ENCODE assay signal across 8 cellular contexts in genomic region chr7:142854505-142855400, GRCh38. TPM values are rescaled to one million over a fixed set of nuclear protein-coding genes. Genes with fewer than 3 reads are reported as not detected.
DNase-seq lines count a peak whose midpoint lies in the region; ATAC-seq and TF ChIP-seq lines count a peak whose summit lies in the region.

TSS of gene EPHB6 (plus strand) at chr7:142855076. CDS start at chr7:142863228, 8,152 bp downstream.

- TF ChIP-seq POLR2A in lower leg skin (IDR thresholded peaks at IDR 0.05) = no peak

- no peaks in the 10 kb centered on the region for H3K9me3 Mint-ChIP-seq in activated CD4-positive, alpha-beta T cell treated with anti-CD3 and anti-CD28 coated beads, Interleukin-2, amount 10 ng/mL, durations not matched to agents 7 days and 5 days

- CTCF ChIA-PET in activated CD4-positive, alpha-beta T cell treated with anti-CD3 and anti-CD28 coated beads, Interleukin-2, amount 10 ng/mL, durations not matched to agents 7 days and 5 days (lab: Charles Lee) = interaction anchor here (0.5 to 1.8 kb wide), 10 partner anchors 10 to 360 kb away, joined by 3 to 5 read pairs (median 3); no protein-coding TSS in a partner anchor

- TF ChIP-seq CTCF in GM13977 (IDR thresholded peaks at IDR 0.05; ENCODE audit: extremely low read depth, insufficient read depth, missing control alignments) = no peak
- peak in 2 of 56 donors; percentile 6 to 18 for TF ChIP-seq CTCF in dorsolateral prefrontal cortex (IDR thresholded peaks at IDR 0.05 in 54 of 56, conservative IDR thresholded peaks at IDR 0.05 in 2 of 56; ENCODE audit: low read depth in 1 of 56, partially characterized antibody in 56 of 56)
- no peak for TF ChIP-seq CTCF in lower leg skin (IDR thresholded peaks at IDR 0.05)

- H3K4me3 Mint-ChIP-seq in activated CD4-positive, alpha-beta T cell treated with anti-CD3 and anti-CD28 coated beads, Interleukin-2, amount 10 ng/mL, durations not matched to agents 7 days and 5 days = peak within 1 kb of the TSS; percentile 88

- H3K27ac Mint-ChIP-seq in activated CD4-positive, alpha-beta T cell treated with anti-CD3 and anti-CD28 coated beads, Interleukin-2, amount 10 ng/mL, durations not matched to agents 7 days and 5 days = peak within 1 kb of the TSS; percentile 87

- WGBS in lower leg skin, 2 donors = 1% methylated on average over 34 to 55 of the region's 93 CpGs

- intact Hi-C loops in dorsolateral prefrontal cortex (cut with DNase I) = loop anchor here (1.0 to 5.0 kb wide), 5 partner anchors 149 to 433 kb away; partner anchors contain the start of gene CASP2 (in 1 of the 2)
- intact Hi-C loops in lower leg skin (cut with DNase I; ENCODE audit: low total_unique reads) = no loop called here

- POLR2A ChIA-PET in activated CD4-positive, alpha-beta T cell treated with anti-CD3 and anti-CD28 coated beads, Interleukin-2, amount 10 ng/mL, durations not matched to agents 7 days and 5 days (lab: Charles Lee) = no interaction called here

- no peaks in the 10 kb centered on the region for H3K36me3 Mint-ChIP-seq in activated CD4-positive, alpha-beta T cell treated with anti-CD3 and anti-CD28 coated beads, Interleukin-2, amount 10 ng/mL, durations not matched to agents 7 days and 5 days (ENCODE audit: low read depth)

- in situ Hi-C loops in GM13977 (cut with MboI; ENCODE audit: low pct_unique_long_range_greater_than_20kb, low sequenced_read_pairs, unreplicated experiment) = loop anchor here (25.0 kb wide), 1 partner anchor 358 kb away; the partner anchor contains the start of gene TAS2R40

- peaks cover 36% of the 10 kb centered on the region for H3K4me1 Mint-ChIP-seq in activated CD4-positive, alpha-beta T cell treated with anti-CD3 and anti-CD28 coated beads, Interleukin-2, amount 10 ng/mL, durations not matched to agents 7 days and 5 days

- H3K27ac ChIP-seq in dorsolateral prefrontal cortex = peak within 1 kb of the TSS in 57 of 59 donors; percentile 45 to 93 (median 83)

- H3K27me3 Mint-ChIP-seq in activated CD4-positive, alpha-beta T cell treated with anti-CD3 and anti-CD28 coated beads, Interleukin-2, amount 10 ng/mL, durations not matched to agents 7 days and 5 days = peaks cover 6% of the 10 kb centered on the region

- peak; percentile 70 for ATAC-seq in HG02642 (IDR thresholded peaks at IDR 0.05; ENCODE audit: poor library complexity, unreplicated experiment)

- peak within 1 kb of the TSS; percentile 52 to 89 (median 76) for H3K4me3 ChIP-seq in dorsolateral prefrontal cortex
- peak within 1 kb of the TSS; percentile 69 for H3K4me3 ChIP-seq in lower leg skin (ENCODE audit: low read depth, poor library complexity, severe bottlenecking)

- H3K27me3 ChIP-seq in dorsolateral prefrontal cortex = no peaks in the 10 kb centered on the region

- DNase-seq in GM13977 (ENCODE audit: low spot score) = peak; percentile 87
- DNase-seq in NCI-H1105 treated with DMSO at 0.1 percent for 48 hours (lab: John Stamatoyannopoulos, UW) = peak; percentile 65
- peak; percentile 67 for DNase-seq in activated CD4-positive, alpha-beta T cell treated with anti-CD3 and anti-CD28 coated beads, Interleukin-2, amount 10 ng/mL, durations not matched to agents 7 days and 5 days
- peak in 4 of 10 donors; percentile 33 to 80 (median 68) for DNase-seq in dorsolateral prefrontal cortex
- peak; percentile 73 to 97 for DNase-seq in lower leg skin (ENCODE audit: low spot score in 2 of 2)
- peak; percentile 32 to 66 for DNase-seq in stimulated activated CD4-positive, alpha-beta T cell treated with anti-CD3 and anti-CD28 coated beads, Interleukin-4, amount 100 ng/mL, for 48 hours (ENCODE audit: low read depth in 2 of 2)
- DNase-seq in GOT3 (lab: John Stamatoyannopoulos, UW) = no peak

RNA-seq across cellular contexts. Expression of gene EPHB6, which starts in this region (rescaled TPM):
- total RNA-seq in activated CD4-positive, alpha-beta T cell treated with anti-CD3 and anti-CD28 coated beads, Interleukin-2, amount 10 ng/mL, durations not matched to agents 7 days and 5 days = 10 to 100 TPM; 28.6 to 29.1 TPM
- total RNA-seq in dorsolateral prefrontal cortex = 100 to 1,000 TPM in 119 of 120 experiments, 10 to 100 TPM in 1; 87.8 to 336 (median 232) TPM
- total RNA-seq in lower leg skin = 100 to 1,000 TPM; 158 to 346 (median 221) TPM
